In genomic region chr7:121960678-121961461, GRCh38 we compare ENCODE assay signal across 12 cellular contexts.
DNase-seq lines count a peak whose midpoint lies in the region; ATAC-seq and TF ChIP-seq lines count a peak whose summit lies in the region.
"Had no signal": no experiment of that assay in that cellular context is flagged by ENCODE, and none has a peak within 500 bp of the region (broad histone marks: within the 10 kb centered on the region; RNA-seq: fewer than 3 reads in every experiment).

No MANE protein-coding gene starts in this region.

- TF ChIP-seq POLR2A in Peyer's patch (IDR thresholded peaks at IDR 0.05): no peak

- H3K4me3 ChIP-seq in AG04450 (ENCODE audit: low read depth, low read length) (no peak overlapping the region), adipocyte (ENCODE audit: low read length) (peak overlapping the region; percentile 4), Peyer's patch (no peak overlapping the region)
- no peak overlapping the region for H3K4me3 ChIP-seq in effector memory CD4-positive, alpha-beta T cell (ENCODE audit: insufficient read depth, low read depth, low read length, poor library complexity, severe bottlenecking)
- H3K4me3 ChIP-seq: gastroesophageal sphincter had no signal

- H3K36me3 ChIP-seq in adipocyte (ENCODE audit: control insufficient read depth, insufficient read depth, low read length, severe bottlenecking) (no peaks in the 10 kb centered on the region), Peyer's patch (no peaks in the 10 kb centered on the region)
- H3K36me3 ChIP-seq in effector memory CD4-positive, alpha-beta T cell (ENCODE audit: control insufficient read depth, insufficient read depth, low read length): no peaks in the 10 kb centered on the region
- H3K36me3 ChIP-seq: gastroesophageal sphincter had no signal

- no peak overlapping the region for H3K9ac ChIP-seq in adipocyte (ENCODE audit: low read length)

- CTCF ChIA-PET in AG04450 (lab: Charles Lee): interaction anchor here (1.1 kb wide), 1 partner anchor 34 kb away, joined by 6 read pairs; no protein-coding TSS in a partner anchor

- H3K27me3 ChIP-seq in AG04450 (ENCODE audit: control insufficient read depth, insufficient read depth, low read length) (no peaks in the 10 kb centered on the region), adipocyte (replicated peaks; ENCODE audit: control insufficient read depth, insufficient read depth, low read length) (no peaks in the 10 kb centered on the region), Peyer's patch (no peaks in the 10 kb centered on the region)
- H3K27me3 ChIP-seq in effector memory CD4-positive, alpha-beta T cell (replicated peaks; ENCODE audit: control insufficient read depth, insufficient read depth, low read length, poor library complexity, severe bottlenecking): no peaks in the 10 kb centered on the region
- H3K27me3 ChIP-seq: gastroesophageal sphincter had no signal

- TF ChIP-seq CTCF in AG04450 (IDR thresholded peaks at IDR 0.05; ENCODE audit: low read depth, low read length) (no peak), Peyer's patch (IDR thresholded peaks at IDR 0.05) (no peak)

- ATAC-seq in HG03139 (IDR thresholded peaks at IDR 0.05; ENCODE audit: unreplicated experiment): no peak
- ATAC-seq: gastroesophageal sphincter, T-helper 17 cell had no signal

- DNase-seq in AG04450 (ENCODE audit: low read depth, low spot score) (peak; percentile 26), HK-2 (ENCODE audit: unreplicated experiment) (peak; percentile 7), adipocyte (ENCODE audit: low read depth) (peak; percentile 67), iPS-NIHi7 (ENCODE audit: extremely low spot score) (peak; percentile 31), Peyer's patch (no peak)
- DNase-seq in effector CD8-positive, alpha-beta T cell (lab: John Stamatoyannopoulos, UW): no peak
- no peak for DNase-seq in effector memory CD4-positive, alpha-beta T cell
- DNase-seq: activated gamma-delta T cell, NCI-H1092, T-helper 17 cell had no signal

- H3K9me3 ChIP-seq in AG04450 (ENCODE audit: control insufficient read depth, insufficient read depth, low read length) (no peaks in the 10 kb centered on the region), adipocyte (ENCODE audit: control insufficient read depth, low read length) (no peaks in the 10 kb centered on the region), Peyer's patch (no peaks in the 10 kb centered on the region)
- H3K9me3 ChIP-seq in effector memory CD4-positive, alpha-beta T cell (ENCODE audit: control insufficient read depth, low read length): no peaks in the 10 kb centered on the region
- H3K9me3 ChIP-seq: gastroesophageal sphincter had no signal

- POLR2A ChIA-PET in AG04450 (lab: Yijun Ruan, JAX): interaction anchor here (1.0 kb wide), 1 partner anchor 565 kb away, joined by 3 read pairs; the partner anchor contains the start of gene FAM3C

- H3K4me1 ChIP-seq in adipocyte (ENCODE audit: control insufficient read depth, insufficient read depth, low read length) (peaks cover 5% of the 10 kb centered on the region), Peyer's patch (no peaks in the 10 kb centered on the region)
- H3K4me1 ChIP-seq in effector memory CD4-positive, alpha-beta T cell (ENCODE audit: control insufficient read depth, insufficient read depth, low read length, poor library complexity, severe bottlenecking): no peaks in the 10 kb centered on the region
- H3K4me1 ChIP-seq: gastroesophageal sphincter had no signal

- H3K27ac ChIP-seq in AG04450 (ENCODE audit: low read depth, low read length) (peak overlapping the region; percentile 32), Peyer's patch (no peak overlapping the region)
- no peak overlapping the region for H3K27ac ChIP-seq in effector memory CD4-positive, alpha-beta T cell (ENCODE audit: insufficient read depth, low read length, poor library complexity, severe bottlenecking)
- H3K27ac ChIP-seq: gastroesophageal sphincter had no signal

Comparison
In these comparisons a context has a peak if more than half of its experiments do, and no peak if none do; other contexts are left out.
1. DNase-seq: peak in AG04450 (single experiment), HK-2 (single experiment), adipocyte (single experiment) and iPS-NIHi7 (single experiment); none in effector CD8-positive, alpha-beta T cell (single experiment), effector memory CD4-positive, alpha-beta T cell (0 of 3) and Peyer's patch (0 of 3).